Comparison of ENCODE assay signal across 19 cellular contexts in the genomic region with DNA sequence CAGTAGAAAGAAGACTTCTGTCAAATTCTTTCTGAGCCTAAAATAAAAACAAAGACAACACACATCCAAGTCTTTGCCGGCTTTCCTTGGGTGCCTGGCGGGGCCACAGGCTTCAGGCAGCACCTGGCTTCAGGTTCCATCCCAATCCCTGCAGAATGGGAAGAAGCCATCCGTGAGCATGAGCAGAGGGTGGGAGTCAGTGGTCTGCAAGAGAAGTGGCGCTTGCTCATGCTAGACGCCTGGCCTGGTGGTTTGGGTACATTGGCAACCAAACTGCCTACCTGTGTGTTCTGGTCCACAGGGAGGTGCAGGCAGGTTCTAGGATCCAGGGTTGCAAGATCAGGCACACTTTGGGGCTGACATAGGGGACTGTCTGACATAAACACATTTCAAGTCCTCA. TPM values are rescaled to one million over a fixed set of nuclear protein-coding genes. Genes with fewer than 3 reads are reported as not detected.
DNase-seq lines count a peak whose midpoint lies in the region; ATAC-seq, FAIRE-seq and TF ChIP-seq lines count a peak whose summit lies in the region.
"Had no signal": no experiment of that assay in that cellular context is flagged by ENCODE, and none has a peak within 500 bp of the region (broad histone marks: within the 10 kb centered on the region; RNA-seq: fewer than 3 reads in every experiment).

No MANE protein-coding gene starts in this region.

- H3K36me3 ChIP-seq in BLaER1 treated with 17β-estradiol and CSF1 and Interleukin-3, amounts not matched to agents 10 nM and 100 nM, result no peaks in the 10 kb centered on the region
- peaks cover 47% of the 10 kb centered on the region for H3K36me3 ChIP-seq in IMR-90 (ENCODE audit: control insufficient read depth, insufficient read depth, low read length)
- peaks cover 25 to 55% (median 38%) of the 10 kb centered on the region in 4 experiments for H3K36me3 ChIP-seq in H1 (ENCODE audit: control insufficient read depth in 2 of 4, insufficient read depth in 4 of 4, low read length in 3 of 4)

- H3K27me3 ChIP-seq in BLaER1 treated with 17β-estradiol and CSF1 and Interleukin-3, amounts not matched to agents 10 nM and 100 nM, result no peaks in the 10 kb centered on the region
- H3K27me3 ChIP-seq in IMR-90 (ENCODE audit: control insufficient read depth, insufficient read depth, low read length) (no peaks in the 10 kb centered on the region), H1 (replicated peaks in 1 of 4; ENCODE audit: control insufficient read depth in 3 of 4, extremely low read depth in 1 of 4, insufficient read depth in 3 of 4, low read length in 3 of 4) (no peaks in the 10 kb centered on the region)

- no peak overlapping the region for H3K4me3 ChIP-seq in BLaER1 treated with 17β-estradiol and CSF1 and Interleukin-3, amounts not matched to agents 10 nM and 100 nM
- H3K4me3 ChIP-seq in IMR-90 (ENCODE audit: insufficient read depth, low read depth, low read length) (no peak overlapping the region), H1 (ENCODE audit: extremely low read depth in 1 of 4, insufficient read depth in 2 of 4, low read depth in 3 of 4, low read length in 4 of 4) (no peak overlapping the region)
- H3K4me3 ChIP-seq: K562 had no signal

- no peaks in the 10 kb centered on the region for H3K36me3 Mint-ChIP-seq in activated T-cell treated with anti-CD3 and anti-CD28 coated beads, Interleukin-2, amount 50 U/mL, for 24 hours (ENCODE audit: low read depth)

- no peak overlapping the region for H3K9ac ChIP-seq in BLaER1 treated with 17β-estradiol and CSF1 and Interleukin-3, amounts not matched to agents 10 nM and 100 nM
- H3K9ac ChIP-seq in IMR-90 (ENCODE audit: low read depth, low read length), result no peak overlapping the region
- H3K9ac ChIP-seq in H1 (replicated peaks in 1 of 4; ENCODE audit: extremely low read depth in 1 of 4, low read depth in 3 of 4, low read length in 3 of 4), result no peak overlapping the region

- H3K9me1 ChIP-seq in IMR-90 (ENCODE audit: insufficient read depth, low read length), result peaks cover 10% of the 10 kb centered on the region

- no TSS peak for BruUV-seq in IMR-90 (replicated peaks; lab: Mats Ljungman, UMichigan)

- TF ChIP-seq POLR2A in IMR-90 (IDR thresholded peaks at IDR 0.05; ENCODE audit: low read depth, low read length) (no peak), H1 (IDR thresholded peaks at IDR 0.05; ENCODE audit: control extremely low read depth in 1 of 2, low read depth in 2 of 2, low read length in 2 of 2) (peak in 1 of 2 experiments; percentile 27; a peak in 1 of 3 replicates), GM18505 (IDR thresholded peaks at IDR 0.05; ENCODE audit: borderline replicate concordance, extremely low read depth, insufficient read depth, insufficient read length) (no peak)

- H3K4me1 Mint-ChIP-seq in activated T-cell treated with anti-CD3 and anti-CD28 coated beads, Interleukin-2, amount 50 U/mL, for 24 hours (ENCODE audit: low read depth), result peaks cover 11% of the 10 kb centered on the region
- H3K4me1 Mint-ChIP-seq: B cell had no signal

- intact Hi-C loops in IMR-90 (cut with micrococcal nuclease), result loop anchor here (10.0 kb wide), 1 partner anchor 500 kb away; no protein-coding TSS in a partner anchor

- no peak overlapping the region for H3K27ac Mint-ChIP-seq in activated T-cell treated with anti-CD3 and anti-CD28 coated beads, Interleukin-2, amount 50 U/mL, for 24 hours
- H3K27ac Mint-ChIP-seq: B cell; CD4-positive, alpha-beta T cell had no signal

- H3K4ac ChIP-seq in IMR-90 (ENCODE audit: low read depth, low read length) (no peak overlapping the region), H1 (replicated peaks; ENCODE audit: insufficient read length, low read depth, low read length) (no peak overlapping the region)

- no peaks in the 10 kb centered on the region for H3K79me2 ChIP-seq in H1 (ENCODE audit: control insufficient read depth in 1 of 2, insufficient read depth in 2 of 2, low read length in 2 of 2)

- no peaks in the 10 kb centered on the region for H4K20me1 ChIP-seq in BLaER1 treated with 17β-estradiol and CSF1 and Interleukin-3, amounts not matched to agents 10 nM and 100 nM
- H4K20me1 ChIP-seq in IMR-90 (ENCODE audit: insufficient read depth, low read length) (peaks cover 35% of the 10 kb centered on the region), H1 (replicated peaks in 1 of 2; ENCODE audit: control insufficient read depth in 1 of 2, insufficient read depth in 2 of 2, low read length in 2 of 2) (peaks cover 5 to 10% of the 10 kb centered on the region in 2 experiments)

- H3K56ac ChIP-seq in IMR-90 (ENCODE audit: extremely low read depth, insufficient read depth, low read length), result no peak overlapping the region
- H3K56ac ChIP-seq in H1 (replicated peaks; ENCODE audit: insufficient read length, low read depth, low read length), result no peak overlapping the region

- peaks cover 22 to 37% of the 10 kb centered on the region in 2 experiments for H3K79me1 ChIP-seq in IMR-90 (ENCODE audit: low read depth in 1 of 2, low read length in 2 of 2)
- no peaks in the 10 kb centered on the region for H3K79me1 ChIP-seq in H1 (ENCODE audit: low read depth, low read length)

- no CpG with 5 or more reads among the region's 5 CpGs for WGBS in IMR-90 (ENCODE audit: extremely low coverage in 2 of 2, insufficient read length in 1 of 2), 2 experiments
- WGBS in H1 (ENCODE audit: extremely low coverage in 1 of 2, insufficient coverage in 1 of 2, insufficient read length in 1 of 2, insufficient replicate concordance in 2 of 2, low coverage in 1 of 2, low lambda C conversion rate in 2 of 2, missing lambda C conversion rate in 1 of 2), 2 experiments, result 96% methylated on average over 5 of the region's 5 CpGs; no CpG with 5 or more reads in 1 of the 2 experiments

- no peak for TF ChIP-seq EP300 in H1 (IDR thresholded peaks at IDR 0.05; ENCODE audit: borderline replicate concordance in 1 of 2, low read depth in 2 of 2, low read length in 2 of 2)

- H3K4me3 Mint-ChIP-seq in activated T-cell treated with anti-CD3 and anti-CD28 coated beads, Interleukin-2, amount 50 U/mL, for 24 hours, result no peak overlapping the region
- H3K4me3 Mint-ChIP-seq: B cell; CD4-positive, alpha-beta T cell had no signal

- H3K27me3 Mint-ChIP-seq in activated T-cell treated with anti-CD3 and anti-CD28 coated beads, Interleukin-2, amount 50 U/mL, for 24 hours, result no peaks in the 10 kb centered on the region
- H3K27me3 Mint-ChIP-seq: B cell; CD4-positive, alpha-beta T cell had no signal

- peaks cover 8 to 46% (median 34%) of the 10 kb centered on the region in 10 experiments; a peak in 17 of 20 replicates for H3K4me1 ChIP-seq in BLaER1 treated with 17β-estradiol and CSF1 and Interleukin-3, amounts not matched to agents 10 nM and 100 nM
- H3K4me1 ChIP-seq in IMR-90 (ENCODE audit: control insufficient read depth, insufficient read depth, low read length) (peaks cover 8% of the 10 kb centered on the region; the same call in 1 of the 2 replicates), H1 (replicated peaks in 1 of 4; ENCODE audit: control insufficient read depth in 3 of 4, insufficient read depth in 4 of 4, low read length in 3 of 4) (no peaks in the 10 kb centered on the region)

- ATAC-seq in IMR-90 (ENCODE audit: low read depth) (no peak), GM18505 (IDR thresholded peaks at IDR 0.05; ENCODE audit: unreplicated experiment) (no peak)
- ATAC-seq: K562 had no signal

- peak overlapping the region in 7 of 11 experiments; percentile 7 to 79 (median 66); a peak in 9 of 22 replicates for H3K4me2 ChIP-seq in BLaER1 treated with 17β-estradiol and CSF1 and Interleukin-3, amounts not matched to agents 10 nM and 100 nM
- H3K4me2 ChIP-seq in IMR-90 (ENCODE audit: low read depth, low read length) (no peak overlapping the region), H1 (ENCODE audit: insufficient read depth in 1 of 2, low read depth in 2 of 2, low read length in 2 of 2) (no peak overlapping the region)

- H3K9me3 ChIP-seq in BLaER1 treated with 17β-estradiol and CSF1 and Interleukin-3, amounts not matched to agents 10 nM and 100 nM (replicated peaks in 1 of 11), result no peaks in the 10 kb centered on the region; a peak in 1 of 22 replicates
- H3K9me3 ChIP-seq in IMR-90 (ENCODE audit: control insufficient read depth, insufficient read depth, low read length), result no peaks in the 10 kb centered on the region
- no peaks in the 10 kb centered on the region for H3K9me3 ChIP-seq in H1 (ENCODE audit: insufficient read depth in 2 of 2, low read depth in 1 of 2, low read length in 1 of 2)
- H3K9me3 ChIP-seq: Caco-2 had no signal

- H3K18ac ChIP-seq in IMR-90 (ENCODE audit: low read depth, low read length) (no peak overlapping the region), H1 (ENCODE audit: extremely low read depth, low read length) (no peak overlapping the region)

- H4K91ac ChIP-seq in IMR-90 (ENCODE audit: insufficient read depth, low read depth, low read length) (no peak overlapping the region), H1 (replicated peaks; ENCODE audit: insufficient read length, low read length) (no peak overlapping the region)

- H3K14ac ChIP-seq in IMR-90 (replicated peaks; ENCODE audit: low read depth, low read length) (no peak overlapping the region), H1 (ENCODE audit: insufficient read length) (no peak overlapping the region)

- no peak overlapping the region for H4K5ac ChIP-seq in IMR-90 (ENCODE audit: low read depth, low read length)
- H4K5ac ChIP-seq in H1 (ENCODE audit: insufficient read length, low read depth, low read length), result no peak overlapping the region

- FAIRE-seq in H1 (lab: Jason Lieb, UNC), result no peak
- FAIRE-seq: GM12892, GM19239, K562 had no signal

- H2BK120ac ChIP-seq in IMR-90 (ENCODE audit: low read depth, low read length) (no peak overlapping the region), H1 (replicated peaks; ENCODE audit: low read depth, low read length) (no peak overlapping the region)

- H3K23ac ChIP-seq in IMR-90 (ENCODE audit: low read depth, low read length) (no peak overlapping the region), H1 (ENCODE audit: insufficient read length) (no peak overlapping the region)

- H2BK20ac ChIP-seq in IMR-90 (ENCODE audit: low read depth, low read length) (no peak overlapping the region), H1 (ENCODE audit: low read length) (no peak overlapping the region)

- POLR2A ChIA-PET in IMR-90 (lab: Charles Lee; ENCODE audit: unreplicated experiment), result no interaction called here
- POLR2A ChIA-PET in H1 (lab: Charles Lee; ENCODE audit: partially characterized antibody), result interaction anchor here (0.9 to 1.1 kb wide), 2 partner anchors 14 to 89 kb away, joined by 3 read pairs; no protein-coding TSS in a partner anchor

- no peak overlapping the region for H2BK12ac ChIP-seq in H1 (ENCODE audit: low read depth, low read length)

- DNase-seq in IMR-90 (no peak), H1 (ENCODE audit: low read depth in 1 of 2, low spot score in 2 of 2) (no peak), NCI-H2029 (lab: John Stamatoyannopoulos, UW) (no peak)
- DNase-seq in activated T-cell treated with anti-CD3 and anti-CD28 coated beads, Interleukin-2, amount 50 U/mL, for 24 hours, result no peak
- DNase-seq: Caco-2; CD4-positive, alpha-beta T cell; DMS153; DMS79; GDM1; HCEC 1CT; Karpas-422 had no signal

- no peak overlapping the region for H2BK5ac ChIP-seq in IMR-90 (ENCODE audit: low read depth, low read length, poor library complexity, severe bottlenecking)
- no peak overlapping the region for H2BK5ac ChIP-seq in H1 (ENCODE audit: low read depth, low read length)

- H3K27ac ChIP-seq in BLaER1 treated with 17β-estradiol and CSF1 and Interleukin-3, amounts not matched to agents 10 nM and 100 nM, result no peak overlapping the region
- H3K27ac ChIP-seq in IMR-90 (ENCODE audit: insufficient read depth, low read length) (no peak overlapping the region), H1 (ENCODE audit: low read depth, low read length) (no peak overlapping the region)
- H3K27ac ChIP-seq: C4-2B, HL-60 had no signal

- H2BK15ac ChIP-seq in IMR-90 (ENCODE audit: low read depth, low read length) (no peak overlapping the region), H1 (ENCODE audit: low read length) (no peak overlapping the region)

- no peak overlapping the region for H2AK9ac ChIP-seq in IMR-90 (replicated peaks; ENCODE audit: low read depth, low read length, poor library complexity)

- in situ Hi-C loops in IMR-90 (cut with MboI; ENCODE audit: low sequenced_read_pairs), result loop anchor here (10.0 kb wide), 1 partner anchor 180 kb away; no protein-coding TSS in a partner anchor

- dilution Hi-C loops in IMR-90 (cut with HindIII; ENCODE audit: low sequenced_read_pairs, unreplicated experiment), result no loop called here

- H3K9me3 Mint-ChIP-seq in activated T-cell treated with anti-CD3 and anti-CD28 coated beads, Interleukin-2, amount 50 U/mL, for 24 hours, result no peaks in the 10 kb centered on the region
- H3K9me3 Mint-ChIP-seq: CD4-positive, alpha-beta T cell had no signal

- TF ChIP-seq RAD21 in IMR-90 (IDR thresholded peaks at IDR 0.05; ENCODE audit: low read length) (no peak), H1 (IDR thresholded peaks at IDR 0.05 in 1 of 2, conservative IDR thresholded peaks at IDR 0.05 in 1 of 2; ENCODE audit: low read depth in 2 of 2, low read length in 2 of 2) (no peak)

- CTCF ChIA-PET in IMR-90 (lab: Yijun Ruan, JAX), result no interaction called here
- CTCF ChIA-PET in H1 (lab: Charles Lee; ENCODE audit: partially characterized antibody), result interaction anchor here (0.6 to 3.8 kb wide), 5 partner anchors 28 to 526 kb away, joined by 3 to 24 read pairs (median 18); no protein-coding TSS in a partner anchor

- H2AK5ac ChIP-seq in IMR-90 (ENCODE audit: low read depth, low read length) (no peak overlapping the region), H1 (ENCODE audit: low read depth, low read length) (no peak overlapping the region)

- H2AFZ ChIP-seq in IMR-90 (replicated peaks; ENCODE audit: low read length, poor library complexity) (peak overlapping the region; percentile 14), H1 (ENCODE audit: low read length) (no peak overlapping the region)

- H4K8ac ChIP-seq in IMR-90 (ENCODE audit: low read depth in 2 of 2, low read length in 2 of 2), result no peak overlapping the region
- no peak overlapping the region for H4K8ac ChIP-seq in H1 (ENCODE audit: extremely low read depth, insufficient read depth, low read length)

- TF ChIP-seq CTCF in IMR-90 (conservative IDR thresholded peaks at IDR 0.05; ENCODE audit: low read depth, low read length), result no peak
- TF ChIP-seq CTCF in H1 (IDR thresholded peaks at IDR 0.05; ENCODE audit: control extremely low read depth in 1 of 3, insufficient read depth in 1 of 3, low read depth in 1 of 3, low read length in 3 of 3), result no peak

- H3K23me2 ChIP-seq in H1 (ENCODE audit: low read depth, low read length), result no peaks in the 10 kb centered on the region

RNA-seq across cellular contexts. Expression of a gene that starts 47.6 kb away (rescaled TPM):
- total RNA-seq in IMR-90 (2012; rRNA removed), result not detected in 2 replicates
- 0.17 TPM in 1 of 2 replicates, not detected in the other for polyA plus RNA-seq in IMR-90 (2012; rRNA removed)
- polyA plus RNA-seq in IMR-90 (2012; cell fraction: cytosol; rRNA removed), result 0.01 TPM in 1 of 2 replicates, not detected in the other
- not detected in 2 replicates for polyA plus RNA-seq in IMR-90 (2012; cell fraction: nucleus; rRNA removed; ENCODE audit: low replicate concordance)
- 1.9 TPM in 2 replicates for total RNA-seq in H1 (2021; fragmentation: NEBNext Ultra II Directional; extraction: Animal tissue kit (Norgen Biotek cat#: 25700))
- 0.62 and 1.2 TPM in 2 replicates for polyA plus RNA-seq in H1 (2011; rRNA removed)
- 1.4 TPM for polyA plus RNA-seq in H1 (2011; cell fraction: cytosol; rRNA removed)
- polyA plus RNA-seq in H1 (2011; cell fraction: nucleus; rRNA removed), result 0.98 TPM
- 1.0 to 1.7 TPM (median 1.2 TPM) in 4 replicates for polyA plus RNA-seq in H1 (2012, experiment 1 of 2)
- polyA plus RNA-seq in H1 (2012, experiment 2 of 2), result 0.09 TPM
- polyA plus RNA-seq in H1 (2013, experiment 1 of 2), result 5.1 TPM
- 5.5 TPM for polyA plus RNA-seq in H1 (2013, experiment 2 of 2)
- polyA minus RNA-seq in H1 (2011; rRNA and poly(A)+ RNA removed), result 1.7 and 2.8 TPM in 2 replicates
- polyA minus RNA-seq in H1 (2011; cell fraction: cytosol; rRNA and poly(A)+ RNA removed), result 1.5 TPM
- 6.9 TPM for polyA minus RNA-seq in H1 (2011; cell fraction: nucleus; rRNA and poly(A)+ RNA removed)

Comparison
In these comparisons a context has a peak if more than half of its experiments do, and no peak if none do; other contexts are left out.
1. H3K4me2 ChIP-seq: peak in BLaER1 treated with 17β-estradiol and CSF1 and Interleukin-3, amounts not matched to agents 10 nM and 100 nM (7 of 11); none in IMR-90 (single experiment) and H1 (0 of 2).